ENCODE assay signal across 1 cellular context in genomic region chr17:2849327-2849670, GRCh38.
TF ChIP-seq lines count a peak whose summit lies in the region.

No MANE protein-coding gene starts in this region.

TF ChIP-seq in WTC11, 78 proteins besides CTCF, POLR2A, EP300 and RAD21 (continued from another document):
- no peak for TF ChIP-seq ERG (CRISPR knock-in tag; IDR thresholded peaks at IDR 0.05)
- TF ChIP-seq, protein P1, sequence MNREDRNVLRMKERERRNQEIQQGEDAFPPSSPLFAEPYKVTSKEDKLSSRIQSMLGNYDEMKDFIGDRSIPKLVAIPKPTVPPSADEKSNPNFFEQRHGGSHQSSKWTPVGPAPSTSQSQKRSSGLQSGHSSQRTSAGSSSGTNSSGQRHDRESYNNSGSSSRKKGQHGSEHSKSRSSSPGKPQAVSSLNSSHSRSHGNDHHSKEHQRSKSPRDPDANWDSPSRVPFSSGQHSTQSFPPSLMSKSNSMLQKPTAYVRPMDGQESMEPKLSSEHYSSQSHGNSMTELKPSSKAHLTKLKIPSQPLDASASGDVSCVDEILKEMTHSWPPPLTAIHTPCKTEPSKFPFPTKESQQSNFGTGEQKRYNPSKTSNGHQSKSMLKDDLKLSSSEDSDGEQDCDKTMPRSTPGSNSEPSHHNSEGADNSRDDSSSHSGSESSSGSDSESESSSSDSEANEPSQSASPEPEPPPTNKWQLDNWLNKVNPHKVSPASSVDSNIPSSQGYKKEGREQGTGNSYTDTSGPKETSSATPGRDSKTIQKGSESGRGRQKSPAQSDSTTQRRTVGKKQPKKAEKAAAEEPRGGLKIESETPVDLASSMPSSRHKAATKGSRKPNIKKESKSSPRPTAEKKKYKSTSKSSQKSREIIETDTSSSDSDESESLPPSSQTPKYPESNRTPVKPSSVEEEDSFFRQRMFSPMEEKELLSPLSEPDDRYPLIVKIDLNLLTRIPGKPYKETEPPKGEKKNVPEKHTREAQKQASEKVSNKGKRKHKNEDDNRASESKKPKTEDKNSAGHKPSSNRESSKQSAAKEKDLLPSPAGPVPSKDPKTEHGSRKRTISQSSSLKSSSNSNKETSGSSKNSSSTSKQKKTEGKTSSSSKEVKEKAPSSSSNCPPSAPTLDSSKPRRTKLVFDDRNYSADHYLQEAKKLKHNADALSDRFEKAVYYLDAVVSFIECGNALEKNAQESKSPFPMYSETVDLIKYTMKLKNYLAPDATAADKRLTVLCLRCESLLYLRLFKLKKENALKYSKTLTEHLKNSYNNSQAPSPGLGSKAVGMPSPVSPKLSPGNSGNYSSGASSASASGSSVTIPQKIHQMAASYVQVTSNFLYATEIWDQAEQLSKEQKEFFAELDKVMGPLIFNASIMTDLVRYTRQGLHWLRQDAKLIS (CRISPR knock-in tag; IDR thresholded peaks at IDR 0.05; ENCODE audit: borderline replicate concordance) = no peak
- TF ChIP-seq TP53 (CRISPR knock-in tag; IDR thresholded peaks at IDR 0.05) = no peak
- TF ChIP-seq, protein P2, sequence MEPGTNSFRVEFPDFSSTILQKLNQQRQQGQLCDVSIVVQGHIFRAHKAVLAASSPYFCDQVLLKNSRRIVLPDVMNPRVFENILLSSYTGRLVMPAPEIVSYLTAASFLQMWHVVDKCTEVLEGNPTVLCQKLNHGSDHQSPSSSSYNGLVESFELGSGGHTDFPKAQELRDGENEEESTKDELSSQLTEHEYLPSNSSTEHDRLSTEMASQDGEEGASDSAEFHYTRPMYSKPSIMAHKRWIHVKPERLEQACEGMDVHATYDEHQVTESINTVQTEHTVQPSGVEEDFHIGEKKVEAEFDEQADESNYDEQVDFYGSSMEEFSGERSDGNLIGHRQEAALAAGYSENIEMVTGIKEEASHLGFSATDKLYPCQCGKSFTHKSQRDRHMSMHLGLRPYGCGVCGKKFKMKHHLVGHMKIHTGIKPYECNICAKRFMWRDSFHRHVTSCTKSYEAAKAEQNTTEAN (CRISPR knock-in tag; IDR thresholded peaks at IDR 0.05) = no peak
- TF ChIP-seq SP1 (CRISPR knock-in tag; conservative IDR thresholded peaks at IDR 0.05) = no peak
